ENCODE assay signal across 24 cellular contexts in the genomic region with DNA sequence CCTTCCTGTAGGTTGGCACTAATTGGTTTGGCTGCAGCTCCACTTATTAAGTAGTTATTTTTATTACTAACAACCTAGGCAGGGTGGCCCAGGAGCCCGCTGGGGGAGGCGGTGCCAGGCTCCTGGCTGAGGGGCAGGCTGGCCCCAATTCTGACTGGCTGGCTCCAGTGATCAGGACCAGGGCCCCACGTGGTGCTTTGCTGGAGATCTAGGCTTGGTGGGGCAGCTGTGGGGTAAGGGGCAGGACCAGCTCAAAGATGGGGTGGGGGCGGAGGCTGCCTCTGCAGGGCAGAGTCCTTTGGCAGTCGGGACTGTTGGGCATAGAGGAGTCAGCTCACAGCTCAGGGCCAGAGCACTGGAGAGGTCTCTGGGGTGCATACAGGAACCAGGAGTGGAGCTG. TPM values are rescaled to one million over a fixed set of nuclear protein-coding genes. Genes with fewer than 3 reads are reported as not detected.
DNase-seq lines count a peak whose midpoint lies in the region; ATAC-seq, FAIRE-seq and TF ChIP-seq lines count a peak whose summit lies in the region.
"Had no signal": no experiment of that assay in that cellular context is flagged by ENCODE, and none has a peak within 500 bp of the region (broad histone marks: within the 10 kb centered on the region; RNA-seq: fewer than 3 reads in every experiment).

No MANE protein-coding gene starts in this region.

- no peak for TF ChIP-seq CTCF in liver (IDR thresholded peaks at IDR 0.05; ENCODE audit: low read depth, low read length, missing input control)
- no peak for TF ChIP-seq CTCF in HepG2 (CRISPR knock-in tag; IDR thresholded peaks at IDR 0.05)

- H2AFZ ChIP-seq in HepG2 (ENCODE audit: low read length), result no peak overlapping the region

- no peaks in the 10 kb centered on the region for H3K27me3 Mint-ChIP-seq in activated T-helper 17 cell treated with anti-CD3 and anti-CD28 coated beads, Interleukin-2, amount 50 U/mL, for 72 hours
- H3K27me3 Mint-ChIP-seq in naive thymus-derived CD4-positive, alpha-beta T cell, result peaks cover 0 to 2% (median 0%) of the 10 kb centered on the region in 5 donors
- no peaks in the 10 kb centered on the region for H3K27me3 Mint-ChIP-seq in stimulated activated naive B cell treated with anti-CD40 and anti-IgM and Interleukin-4, amounts not matched to agents 10 μg/mL and 1 μg/mL and 100 μg/mL, for 72 hours

- no peak for FAIRE-seq in HepG2 (lab: Jason Lieb, UNC)
- FAIRE-seq: G401.6 had no signal

- H3K27ac ChIP-seq in liver (ENCODE audit: low read depth in 1 of 2, low read length in 2 of 2) (peak overlapping the region; percentile 70 to 97), HepG2 (ENCODE audit: extremely low read length, insufficient read depth, low read length) (no peak overlapping the region)
- H3K27ac ChIP-seq in naive thymus-derived CD4-positive, alpha-beta T cell (ENCODE audit: low read depth, low read length), result no peak overlapping the region
- H3K27ac ChIP-seq: gastroesophageal sphincter, thyroid gland had no signal

- H3K4me1 ChIP-seq in liver (ENCODE audit: control insufficient read depth in 4 of 4, insufficient read depth in 4 of 4, low read length in 3 of 4) (peaks cover 0 to 23% (median 10%) of the 10 kb centered on the region in 4 donors), HepG2 (ENCODE audit: insufficient read depth, low read length) (peaks cover 21% of the 10 kb centered on the region), HAP-1 (peaks cover 11% of the 10 kb centered on the region)
- peaks cover 6 to 7% of the 10 kb centered on the region in 2 donors for H3K4me1 ChIP-seq in naive thymus-derived CD4-positive, alpha-beta T cell (ENCODE audit: control insufficient read depth in 2 of 2, insufficient read depth in 2 of 2, low read length in 2 of 2)

- H3K9me3 ChIP-seq in liver (ENCODE audit: control insufficient read depth in 4 of 4, low read length in 3 of 4) (no peaks in the 10 kb centered on the region), HepG2 (ENCODE audit: low read length) (no peaks in the 10 kb centered on the region), HAP-1 (no peaks in the 10 kb centered on the region)
- H3K9me3 ChIP-seq in naive thymus-derived CD4-positive, alpha-beta T cell (ENCODE audit: control insufficient read depth in 2 of 3, low read length in 3 of 3), result no peaks in the 10 kb centered on the region
- H3K9me3 ChIP-seq: gastroesophageal sphincter, thyroid gland had no signal

- TF ChIP-seq POLR2A in HepG2 (IDR thresholded peaks at IDR 0.05; ENCODE audit: insufficient read depth in 1 of 2, low read depth in 2 of 2, low read length in 2 of 2), result no peak

- no peaks in the 10 kb centered on the region for H3K27me3 ChIP-seq in liver (ENCODE audit: control insufficient read depth in 4 of 4, insufficient read depth in 4 of 4, low read length in 3 of 4)
- peaks cover 0 to 3% of the 10 kb centered on the region in 2 experiments; a peak in 1 of 5 replicates for H3K27me3 ChIP-seq in HepG2 (ENCODE audit: control insufficient read depth in 1 of 2, insufficient read depth in 2 of 2, low read length in 2 of 2)
- no peaks in the 10 kb centered on the region for H3K27me3 ChIP-seq in naive thymus-derived CD4-positive, alpha-beta T cell (ENCODE audit: control insufficient read depth in 2 of 2, insufficient read depth in 2 of 2, low read length in 2 of 2)
- H3K27me3 ChIP-seq in HAP-1 (ENCODE audit: low read depth), result no peaks in the 10 kb centered on the region
- H3K27me3 ChIP-seq: gastroesophageal sphincter, thyroid gland had no signal

- in situ Hi-C loops in HepG2 (cut with HindIII; ENCODE audit: extremely low pct_ligation_motif_present, low pct_unique_long_range_greater_than_20kb), result no loop called here
- in situ Hi-C loops in HAP-1 (cut with MboI; ENCODE audit: low sequenced_read_pairs), result no loop called here

- H3K9ac ChIP-seq in liver (ENCODE audit: low read depth in 1 of 2, low read length in 2 of 2) (peak overlapping the region in 1 of 2 donors; percentile 58), HepG2 (ENCODE audit: insufficient read depth, low read depth, low read length) (no peak overlapping the region)

- peak in 1 of 2 donors; percentile 11 for TF ChIP-seq RAD21 in liver (IDR thresholded peaks at IDR 0.05)
- TF ChIP-seq RAD21 in HepG2 (CRISPR knock-in tag; IDR thresholded peaks at IDR 0.05), result no peak

- no peak for TF ChIP-seq EP300 in HepG2 (IDR thresholded peaks at IDR 0.05; ENCODE audit: low read depth in 2 of 2, low read length in 2 of 2)
- TF ChIP-seq EP300 in HepG2 (CRISPR knock-in tag; IDR thresholded peaks at IDR 0.05; ENCODE audit: borderline replicate concordance), result no peak

- BruUV-seq in HepG2 (replicated peaks; lab: Mats Ljungman, UMichigan), result no TSS peak

- H4K20me1 ChIP-seq in HepG2 (ENCODE audit: insufficient read depth, low read length), result no peaks in the 10 kb centered on the region

- H3K79me2 ChIP-seq in HepG2 (ENCODE audit: insufficient read depth, low read length), result peaks cover 13% of the 10 kb centered on the region

- H3K36me3 Mint-ChIP-seq in activated T-helper 17 cell treated with anti-CD3 and anti-CD28 coated beads, Interleukin-2, amount 50 U/mL, for 72 hours (ENCODE audit: low read depth), result peaks cover 11% of the 10 kb centered on the region
- peaks cover 0 to 8% (median 0%) of the 10 kb centered on the region in 5 donors for H3K36me3 Mint-ChIP-seq in naive thymus-derived CD4-positive, alpha-beta T cell
- peaks cover 22 to 25% of the 10 kb centered on the region in 2 donors for H3K36me3 Mint-ChIP-seq in stimulated activated naive B cell treated with anti-CD40 and anti-IgM and Interleukin-4, amounts not matched to agents 10 μg/mL and 1 μg/mL and 100 μg/mL, for 72 hours

- intact Hi-C loops in HepG2 (cut with micrococcal nuclease; ENCODE audit: unreplicated experiment), result loop anchor here (5.0 kb wide), 1 partner anchor 34 kb away; the partner anchor contains the start of gene CRCP
- intact Hi-C loops in naive thymus-derived CD4-positive, alpha-beta T cell (cut with micrococcal nuclease), result loop anchor here (5.0 to 10.0 kb wide), 3 partner anchors 306 to 326 kb away; no protein-coding TSS in a partner anchor

- H3K4me3 Mint-ChIP-seq in activated T-helper 17 cell treated with anti-CD3 and anti-CD28 coated beads, Interleukin-2, amount 50 U/mL, for 72 hours, result peak overlapping the region; percentile 9
- H3K4me3 Mint-ChIP-seq in naive thymus-derived CD4-positive, alpha-beta T cell, result peak overlapping the region in 7 of 10 donors; percentile 7 to 71 (median 27)
- H3K4me3 Mint-ChIP-seq in stimulated activated naive B cell treated with anti-CD40 and anti-IgM and Interleukin-4, amounts not matched to agents 10 μg/mL and 1 μg/mL and 100 μg/mL, for 72 hours, result peak overlapping the region in 1 of 2 donors; percentile 9
- H3K4me3 Mint-ChIP-seq: CD14-positive monocyte had no signal

- POLR2A ChIA-PET in HepG2 (lab: Yijun Ruan, JAX), result interaction anchor here (1.0 to 2.1 kb wide), 2 partner anchors 8 to 37 kb away, joined by 3 to 8 read pairs; partner anchors contain the start of gene CRCP
- POLR2A ChIA-PET in naive thymus-derived CD4-positive, alpha-beta T cell (lab: Charles Lee), result interaction anchor here (0.9 kb wide), 1 partner anchor 35 kb away, joined by 3 read pairs; no protein-coding TSS in a partner anchor

- H3K4me2 ChIP-seq in HepG2 (ENCODE audit: low read depth, low read length), result no peak overlapping the region

- H3K9me3 Mint-ChIP-seq in activated T-helper 17 cell treated with anti-CD3 and anti-CD28 coated beads, Interleukin-2, amount 50 U/mL, for 72 hours, result no peaks in the 10 kb centered on the region
- H3K9me3 Mint-ChIP-seq in naive thymus-derived CD4-positive, alpha-beta T cell, result peaks cover 0 to 1% (median 0%) of the 10 kb centered on the region in 11 donors
- no peaks in the 10 kb centered on the region for H3K9me3 Mint-ChIP-seq in stimulated activated naive B cell treated with anti-CD40 and anti-IgM and Interleukin-4, amounts not matched to agents 10 μg/mL and 1 μg/mL and 100 μg/mL, for 72 hours
- H3K9me3 Mint-ChIP-seq: CD14-positive monocyte, HFFc6, WTC11 had no signal

- peaks cover 4% of the 10 kb centered on the region for H3K4me1 Mint-ChIP-seq in activated T-helper 17 cell treated with anti-CD3 and anti-CD28 coated beads, Interleukin-2, amount 50 U/mL, for 72 hours
- peaks cover 5 to 20% (median 16%) of the 10 kb centered on the region in 7 donors for H3K4me1 Mint-ChIP-seq in naive thymus-derived CD4-positive, alpha-beta T cell
- peaks cover 8 to 25% of the 10 kb centered on the region in 2 donors for H3K4me1 Mint-ChIP-seq in stimulated activated naive B cell treated with anti-CD40 and anti-IgM and Interleukin-4, amounts not matched to agents 10 μg/mL and 1 μg/mL and 100 μg/mL, for 72 hours

- H3K36me3 ChIP-seq in liver (ENCODE audit: control insufficient read depth in 4 of 4, insufficient read depth in 3 of 4, low read depth in 1 of 4, low read length in 3 of 4) (peaks cover 6 to 30% (median 20%) of the 10 kb centered on the region in 4 donors), HepG2 (replicated peaks in 1 of 2; ENCODE audit: control insufficient read depth in 1 of 2, insufficient read depth in 2 of 2, low read length in 2 of 2) (peaks cover 11 to 26% of the 10 kb centered on the region in 2 experiments; a peak in 4 of 5 replicates), HAP-1 (replicated peaks) (no peaks in the 10 kb centered on the region; the same call in none of the 2 replicates)
- H3K36me3 ChIP-seq in naive thymus-derived CD4-positive, alpha-beta T cell (ENCODE audit: control insufficient read depth in 2 of 3, insufficient read depth in 3 of 3, low read length in 3 of 3), result peaks cover 0 to 4% (median 0%) of the 10 kb centered on the region in 3 experiments

- no peak overlapping the region for H3K27ac Mint-ChIP-seq in activated T-helper 17 cell treated with anti-CD3 and anti-CD28 coated beads, Interleukin-2, amount 50 U/mL, for 72 hours
- peak overlapping the region in 2 of 9 donors; percentile 2 to 92 for H3K27ac Mint-ChIP-seq in naive thymus-derived CD4-positive, alpha-beta T cell
- H3K27ac Mint-ChIP-seq in stimulated activated naive B cell treated with anti-CD40 and anti-IgM and Interleukin-4, amounts not matched to agents 10 μg/mL and 1 μg/mL and 100 μg/mL, for 72 hours, result peak overlapping the region; percentile 83
- H3K27ac Mint-ChIP-seq: HFFc6, WTC11 had no signal

- WGBS in liver, result 40% methylated on average over 5 of the region's 5 CpGs
- WGBS in HepG2 (ENCODE audit: low lambda C conversion rate), result 83% methylated on average over 2 of the region's 5 CpGs

- no peak for DNase-seq in HepG2 (ENCODE audit: low spot score)
- DNase-seq in naive thymus-derived CD4-positive, alpha-beta T cell, result no peak
- DNase-seq in stimulated activated naive B cell treated with anti-CD40 and anti-IgM and Interleukin-4, amounts not matched to agents 10 μg/mL and 1 μg/mL and 100 μg/mL, for 72 hours, result no peak
- DNase-seq in activated effector memory CD4-positive, alpha-beta T cell treated with Interleukin-2 at 50 U/mL for 16 hours, result no peak
- DNase-seq in dedifferentiated amniotic fluid mesenchymal stem cell (ENCODE audit: extremely low spot score), result no peak
- no peak for DNase-seq in HAP-1 (ENCODE audit: low spot score in 2 of 2)
- DNase-seq: activated CD4-positive, alpha-beta T cell treated with anti-CD3 and anti-CD28 coated beads, Interleukin-2, amount 50 U/mL, for 1 hour; dermis blood vessel endothelial cell; HFFc6; islet precursor cell; NCI-H2029 treated with DMSO at 0.1 percent for 48 hours; NCI-H345; NCI-H774; stimulated activated CD4-positive, alpha-beta T cell treated with anti-CD3 and anti-CD28 coated beads, Interleukin-12 subunit alpha, Interleukin-12 subunit beta, amount 100 ng/mL, for 4 hours; stimulated activated CD4-positive, alpha-beta T cell treated with anti-CD3 and anti-CD28 coated beads, Interleukin-4, amount 100 ng/mL, for 24 hours; stimulated activated naive CD8-positive, alpha-beta T cell treated with anti-CD3 and anti-CD28 coated beads, Interleukin-15, Interleukin-2, amounts not matched to agents 100 U/mL and 50 U/mL, for 24 hours; T1000; thyroid gland had no signal

- H3K4me3 ChIP-seq in liver (ENCODE audit: low read depth in 1 of 3, low read length in 3 of 3) (peak overlapping the region; percentile 61 to 100 (median 75)), HepG2 (replicated peaks in 1 of 3; ENCODE audit: insufficient read depth in 1 of 3, low read depth in 2 of 3, low read length in 3 of 3) (no peak overlapping the region), HAP-1 (no peak overlapping the region)
- no peak overlapping the region for H3K4me3 ChIP-seq in naive thymus-derived CD4-positive, alpha-beta T cell (ENCODE audit: low read length)
- H3K4me3 ChIP-seq: gastroesophageal sphincter, thyroid gland had no signal

- CTCF ChIA-PET in HepG2 (lab: Yijun Ruan, JAX; ENCODE audit: low intra/inter-chr PET ratio, low total read pairs), result no interaction called here
- CTCF ChIA-PET in naive thymus-derived CD4-positive, alpha-beta T cell (lab: Charles Lee), result no interaction called here

- no peak for ATAC-seq in HepG2
- ATAC-seq in activated T-helper 17 cell treated with anti-CD3 and anti-CD28 coated beads, Interleukin-2, amount 50 U/mL, for 72 hours (replicated peaks), result no peak
- no peak for ATAC-seq in naive thymus-derived CD4-positive, alpha-beta T cell
- no peak for ATAC-seq in stimulated activated naive B cell treated with anti-CD40 and anti-IgM and Interleukin-4, amounts not matched to agents 10 μg/mL and 1 μg/mL and 100 μg/mL, for 72 hours (replicated peaks)
- ATAC-seq: gastroesophageal sphincter; stimulated activated naive CD8-positive, alpha-beta T cell treated with anti-CD3 and anti-CD28 coated beads, Interleukin-15, Interleukin-2, amounts not matched to agents 100 U/mL and 50 U/mL, for 24 hours; WTC11 had no signal

RNA-seq across cellular contexts. Expression of gene ASL, which starts 2.4 kb away (rescaled TPM):
- total RNA-seq in liver, result 100 to 1,000 TPM in 1 of 2 donors, 10 to 100 TPM in 1; 60.3 to 272 TPM
- 100 to 1,000 TPM; 234 to 270 TPM for polyA plus RNA-seq in liver
- total RNA-seq in HepG2 (2016; rRNA removed; fragmentation: Illumina TruSeq; extraction: Trizol), result 63.8 and 71.4 TPM in 2 replicates
- 10.8 and 15.3 TPM in 2 replicates for total RNA-seq in HepG2 (2016; cell fraction: cytosol; rRNA removed; fragmentation: Illumina TruSeq; extraction: Trizol; ENCODE audit: low read depth)
- total RNA-seq in HepG2 (2016; cell fraction: insoluble cytoplasmic fraction; rRNA removed; fragmentation: Illumina TruSeq; extraction: Trizol), result 60.6 and 73.6 TPM in 2 replicates
- total RNA-seq in HepG2 (2016; cell fraction: membrane; rRNA removed; fragmentation: Illumina TruSeq; extraction: Trizol), result 20.5 and 23.7 TPM in 2 replicates
- total RNA-seq in HepG2 (2016; cell fraction: nucleus; rRNA removed; fragmentation: Illumina TruSeq; extraction: Trizol), result 55.0 and 59.3 TPM in 2 replicates
- polyA plus RNA-seq in HepG2 (2011; rRNA removed), result 96.5 and 146 TPM in 2 replicates
- polyA plus RNA-seq in HepG2 (2011; cell fraction: cytosol; rRNA removed), result 66.0 and 85.0 TPM in 2 replicates
- polyA plus RNA-seq in HepG2 (2011; cell fraction: nucleus; rRNA removed), result 457 and 482 TPM in 2 replicates
- 39.6 and 57.0 TPM in 2 replicates for polyA plus RNA-seq in HepG2 (2012)
- 11.1 and 12.7 TPM in 2 replicates for polyA plus RNA-seq in HepG2 (2016; cell fraction: cytosol; fragmentation: Illumina TruSeq; extraction: Trizol; ENCODE audit: low read depth)
- polyA plus RNA-seq in HepG2 (2016; cell fraction: insoluble cytoplasmic fraction; fragmentation: Illumina TruSeq; extraction: Trizol; ENCODE audit: low read depth), result 58.1 and 62.4 TPM in 2 replicates
- 16.6 and 18.5 TPM in 2 replicates for polyA plus RNA-seq in HepG2 (2016; cell fraction: membrane; fragmentation: Illumina TruSeq; extraction: Trizol; ENCODE audit: low read depth)
- polyA plus RNA-seq in HepG2 (2016; cell fraction: nucleus; fragmentation: Illumina TruSeq; extraction: Trizol; ENCODE audit: insufficient read depth, low read depth), result 139 and 142 TPM in 2 replicates
- 24.9 and 94.0 TPM in 2 replicates for polyA minus RNA-seq in HepG2 (2011; rRNA and poly(A)+ RNA removed; ENCODE audit: low replicate concordance)
- polyA minus RNA-seq in HepG2 (2011; cell fraction: cytosol; rRNA and poly(A)+ RNA removed), result 24.2 and 27.0 TPM in 2 replicates
- polyA minus RNA-seq in HepG2 (2011; cell fraction: nucleus; rRNA and poly(A)+ RNA removed), result 42.9 and 53.5 TPM in 2 replicates
- 10 to 100 TPM; 33.8 to 34.7 TPM for total RNA-seq in activated T-helper 17 cell treated with anti-CD3 and anti-CD28 coated beads, Interleukin-2, amount 50 U/mL, for 72 hours
- 10 to 100 TPM; 11.3 to 29.7 (median 12.8) TPM for total RNA-seq in naive thymus-derived CD4-positive, alpha-beta T cell
- 1 to 10 TPM; 4.9 to 6.7 TPM for polyA plus RNA-seq in naive thymus-derived CD4-positive, alpha-beta T cell

RNA-seq across cellular contexts. Expression of gene CRCP, which starts 36.6 kb away (rescaled TPM):
- total RNA-seq in liver (10 to 100 TPM; 13.0 to 52.6 TPM), HepG2 (2016; rRNA removed; fragmentation: Illumina TruSeq; extraction: Trizol) (31.0 and 41.1 TPM in 2 replicates)
- polyA plus RNA-seq in liver (10 to 100 TPM; 16.6 to 20.2 TPM), HepG2 (2011; rRNA removed) (22.7 and 27.7 TPM in 2 replicates)
- total RNA-seq in HepG2 (2016; cell fraction: cytosol; rRNA removed; fragmentation: Illumina TruSeq; extraction: Trizol; ENCODE audit: low read depth), result 9.9 and 16.6 TPM in 2 replicates
- 31.6 and 44.5 TPM in 2 replicates for total RNA-seq in HepG2 (2016; cell fraction: insoluble cytoplasmic fraction; rRNA removed; fragmentation: Illumina TruSeq; extraction: Trizol)
- 21.3 and 21.4 TPM in 2 replicates for total RNA-seq in HepG2 (2016; cell fraction: membrane; rRNA removed; fragmentation: Illumina TruSeq; extraction: Trizol)
- 13.8 and 14.1 TPM in 2 replicates for total RNA-seq in HepG2 (2016; cell fraction: nucleus; rRNA removed; fragmentation: Illumina TruSeq; extraction: Trizol)
- 27.6 and 28.2 TPM in 2 replicates for polyA plus RNA-seq in HepG2 (2011; cell fraction: cytosol; rRNA removed)
- 10.8 and 14.7 TPM in 2 replicates for polyA plus RNA-seq in HepG2 (2011; cell fraction: nucleus; rRNA removed)
- 20.8 and 22.7 TPM in 2 replicates for polyA plus RNA-seq in HepG2 (2012)
- polyA plus RNA-seq in HepG2 (2016; cell fraction: cytosol; fragmentation: Illumina TruSeq; extraction: Trizol; ENCODE audit: low read depth), result 5.1 and 5.2 TPM in 2 replicates
- polyA plus RNA-seq in HepG2 (2016; cell fraction: insoluble cytoplasmic fraction; fragmentation: Illumina TruSeq; extraction: Trizol; ENCODE audit: low read depth), result 28.2 and 29.7 TPM in 2 replicates
- 10.6 and 11.6 TPM in 2 replicates for polyA plus RNA-seq in HepG2 (2016; cell fraction: membrane; fragmentation: Illumina TruSeq; extraction: Trizol; ENCODE audit: low read depth)
- polyA plus RNA-seq in HepG2 (2016; cell fraction: nucleus; fragmentation: Illumina TruSeq; extraction: Trizol; ENCODE audit: insufficient read depth, low read depth), result 16.1 and 23.0 TPM in 2 replicates
- 20.8 and 22.0 TPM in 2 replicates for polyA minus RNA-seq in HepG2 (2011; rRNA and poly(A)+ RNA removed; ENCODE audit: low replicate concordance)
- 20.6 and 22.6 TPM in 2 replicates for polyA minus RNA-seq in HepG2 (2011; cell fraction: cytosol; rRNA and poly(A)+ RNA removed)
- polyA minus RNA-seq in HepG2 (2011; cell fraction: nucleus; rRNA and poly(A)+ RNA removed), result 18.3 and 21.8 TPM in 2 replicates
- 10 to 100 TPM; 19.6 to 25.7 TPM for total RNA-seq in activated T-helper 17 cell treated with anti-CD3 and anti-CD28 coated beads, Interleukin-2, amount 50 U/mL, for 72 hours
- 10 to 100 TPM; 29.8 to 37.9 (median 34.0) TPM for total RNA-seq in naive thymus-derived CD4-positive, alpha-beta T cell
- polyA plus RNA-seq in naive thymus-derived CD4-positive, alpha-beta T cell, result 10 to 100 TPM; 27.3 to 32.1 TPM

Comparison
In these comparisons a context has a peak if more than half of its experiments do, and no peak if none do; other contexts are left out.
1. H3K27ac ChIP-seq: peak in liver (2 of 2); none in HepG2 (single experiment) and naive thymus-derived CD4-positive, alpha-beta T cell (single experiment).
2. H3K4me3 ChIP-seq: peak in liver (3 of 3); none in HepG2 (0 of 3), naive thymus-derived CD4-positive, alpha-beta T cell (single experiment) and HAP-1 (single experiment).